Comparison of ENCODE assay signal across 16 cellular contexts in genomic region chr2:147572622-147573021, GRCh38.
"Had no signal": no experiment of that assay in that cellular context is flagged by ENCODE, and none has a peak within 500 bp of the region (broad histone marks: within the 10 kb centered on the region; RNA-seq: fewer than 3 reads in every experiment).

No MANE protein-coding gene starts in this region.

- DNase-seq: activated CD4-positive, CD25-positive, alpha-beta regulatory T cell treated with anti-CD3 and anti-CD28 coated beads, Interleukin-2, amount 50 U/mL, for 72 hours; activated gamma-delta T cell treated with Interleukin-2 at 50 U/mL for 16 hours; amniotic stem cell; caudate nucleus; effector memory CD8-positive, alpha-beta T cell; gastrocnemius medialis; heart right ventricle; lower lobe of right lung; retina; stimulated activated CD8-positive, alpha-beta memory T cell treated with anti-CD3 and anti-CD28 coated beads, Interleukin-4, amount 100 ng/mL, for 48 hours; stimulated activated naive CD4-positive, alpha-beta T cell; upper lobe of right lung had no signal

- H3K9me3 ChIP-seq: gastrocnemius medialis, lower lobe of right lung, neutrophil, upper lobe of right lung had no signal

- H3K27me3 ChIP-seq: gastrocnemius medialis, heart right ventricle, neutrophil, upper lobe of right lung had no signal

- H3K27ac ChIP-seq: gastrocnemius medialis, heart right ventricle, lower lobe of right lung, neutrophil, parathyroid adenoma, upper lobe of right lung had no signal

- H3K4me1 ChIP-seq: gastrocnemius medialis, heart right ventricle, lower lobe of right lung, parathyroid adenoma, upper lobe of right lung had no signal

- H3K36me3 ChIP-seq: gastrocnemius medialis, heart right ventricle, lower lobe of right lung, neutrophil, upper lobe of right lung had no signal

- ATAC-seq: activated naive CD4-positive, alpha-beta T cell treated with anti-CD3 and anti-CD28 coated beads, Interleukin-2, amount 50 U/mL, for 72 hours; effector memory CD8-positive, alpha-beta T cell; gastrocnemius medialis; heart right ventricle; lower lobe of right lung; natural killer cell treated with Interleukin-12 subunit alpha and Interleukin-12 subunit beta and Interleukin-15 and Interleukin-18, amount 100 ng/mL, for 72 hours; upper lobe of right lung had no signal

- H3K4me3 ChIP-seq: gastrocnemius medialis, heart right ventricle, lower lobe of right lung, upper lobe of right lung had no signal
